Comparison of ENCODE assay signal across 29 cellular contexts in the genomic region with DNA sequence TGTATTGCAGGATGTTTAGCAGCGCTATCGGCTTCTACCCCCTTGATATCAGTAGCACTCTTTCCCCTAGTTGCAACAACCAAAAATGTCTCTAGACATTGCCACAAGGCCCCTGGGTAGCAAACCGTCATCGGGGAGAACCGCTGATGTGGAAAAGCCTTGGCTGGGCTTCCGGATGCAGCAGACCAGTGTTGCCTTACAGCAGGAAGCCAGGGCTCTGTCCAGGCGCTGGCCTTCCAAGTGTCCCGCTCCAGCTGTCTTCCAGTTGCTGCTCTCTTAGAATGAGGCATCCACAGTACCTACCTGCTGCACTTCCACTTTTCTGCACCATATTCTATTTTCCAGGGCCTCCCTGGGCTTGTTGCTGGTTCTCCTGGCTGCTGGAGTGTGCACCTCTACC. TPM values are rescaled to one million over a fixed set of nuclear protein-coding genes. Genes with fewer than 3 reads are reported as not detected.
A peak's percentile ranks its signal among the peaks of the same experiment; 100 is the strongest.
DNase-seq lines count a peak whose midpoint lies in the region; ATAC-seq and TF ChIP-seq lines count a peak whose summit lies in the region.
"Had no signal": no experiment of that assay in that cellular context is flagged by ENCODE, and none has a peak within 500 bp of the region (broad histone marks: within the 10 kb centered on the region; RNA-seq: fewer than 3 reads in every experiment).

No MANE protein-coding gene starts in this region.

- peaks cover 15% of the 10 kb centered on the region for H3K4me1 Mint-ChIP-seq in neural progenitor cell

- H3K9me3 ChIP-seq in neural progenitor cell (ENCODE audit: low read depth), result no peaks in the 10 kb centered on the region

- H2AFZ ChIP-seq in neural progenitor cell (replicated peaks), result peak overlapping the region; percentile 48

- no peak overlapping the region for H3K27ac Mint-ChIP-seq in neural progenitor cell
- H3K27ac Mint-ChIP-seq: CD4-positive, alpha-beta T cell had no signal

- H3K4me2 ChIP-seq in neural progenitor cell, result peak overlapping the region; percentile 41

- no peaks in the 10 kb centered on the region for H4K20me1 ChIP-seq in neural progenitor cell (ENCODE audit: low read depth)

- no peak for TF ChIP-seq CTCF in neural progenitor cell (IDR thresholded peaks at IDR 0.05)

- H3K27me3 ChIP-seq in neural progenitor cell, result no peaks in the 10 kb centered on the region

- no peak overlapping the region for H3K9ac ChIP-seq in neural progenitor cell

- no peak overlapping the region for H3K4me3 ChIP-seq in neural progenitor cell
- H3K4me3 ChIP-seq: K562, SK-N-MC had no signal

- no peaks in the 10 kb centered on the region for H3K36me3 Mint-ChIP-seq in neural progenitor cell

- peaks cover 19% of the 10 kb centered on the region for H3K4me1 ChIP-seq in neural progenitor cell

- no peaks in the 10 kb centered on the region for H3K79me2 ChIP-seq in neural progenitor cell (ENCODE audit: low read depth)

- DNase-seq in SHP77 (lab: John Stamatoyannopoulos, UW) (peak; percentile 8 to 24), SHP77 treated with DMSO at 0.1 percent for 48 hours (lab: John Stamatoyannopoulos, UW) (no peak), kidney tubule cell (ENCODE audit: low spot score) (peak; percentile 28), neural progenitor cell (ENCODE audit: low spot score) (peak; percentile 46), SW480 (ENCODE audit: low spot score) (no peak), LoVo (ENCODE audit: low spot score) (no peak)
- DNase-seq: 8988T; CD4-positive, alpha-beta T cell; GOT3; HCEC 1CT; Kasumi-1; MV-4-11; NCI-H1105; NCI-H1436 treated with DMSO at 0.1 percent for 48 hours; NCI-H187 treated with DMSO at 0.1 percent for 48 hours; NCI-H2171 treated with DMSO at 0.1 percent for 48 hours; NCI-H345; NCI-H524; NCI-H748 treated with DMSO at 0.1 percent for 48 hours; NK-92 treated with Interleukin-12 subunit alpha and Interleukin-12 subunit beta, amount 100 ng/mL, for 24 hours; PC-3; Right ventricle myocardium superior; RPMI8226 had no signal

- no peak for ATAC-seq in GM18519 (IDR thresholded peaks at IDR 0.05; ENCODE audit: low FRiP score, unreplicated experiment)
- no peak for ATAC-seq in HG03571 (IDR thresholded peaks at IDR 0.05; ENCODE audit: unreplicated experiment)

- H3F3A ChIP-seq in neural progenitor cell (ENCODE audit: low read depth), result peaks cover 9% of the 10 kb centered on the region

- no peaks in the 10 kb centered on the region for H3K36me3 ChIP-seq in neural progenitor cell

- no peaks in the 10 kb centered on the region for H3K9me3 Mint-ChIP-seq in neural progenitor cell
- H3K9me3 Mint-ChIP-seq: CD4-positive, alpha-beta T cell had no signal

- H3K27ac ChIP-seq in neural progenitor cell, result no peak overlapping the region
- H3K27ac ChIP-seq: SK-N-MC had no signal

- H3K27me3 Mint-ChIP-seq in neural progenitor cell (ENCODE audit: insufficient read depth, low read depth), result peaks cover 4% of the 10 kb centered on the region

- no peak overlapping the region for H3K4me3 Mint-ChIP-seq in neural progenitor cell
- H3K4me3 Mint-ChIP-seq: CD4-positive, alpha-beta T cell had no signal

RNA-seq across cellular contexts. Expression of a gene that starts 22.6 kb away (rescaled TPM):
- total RNA-seq in neural progenitor cell (ENCODE audit: low replicate concordance), result not detected in 2 replicates
- total RNA-seq: CD4-positive, alpha-beta T cell; HT-29; K562; MCF 10A; PC-3; Right ventricle myocardium superior had no signal

RNA-seq across cellular contexts. Expression of a gene that starts 52.7 kb away (rescaled TPM):
- 486 and 664 TPM in 2 replicates for total RNA-seq in neural progenitor cell (ENCODE audit: low replicate concordance)

RNA-seq across cellular contexts. Expression of a gene that starts 59.6 kb away (rescaled TPM):
- 89.3 and 158 TPM in 2 replicates for total RNA-seq in neural progenitor cell (ENCODE audit: low replicate concordance)
- total RNA-seq: CD4-positive, alpha-beta T cell; HT-29; PC-3 had no signal

Comparison
In these comparisons a context has a peak if more than half of its experiments do, and no peak if none do; other contexts are left out.
1. DNase-seq: peak in SHP77 (2 of 2), kidney tubule cell (single experiment) and neural progenitor cell (single experiment); none in SHP77 treated with DMSO at 0.1 percent for 48 hours (single experiment), SW480 (single experiment) and LoVo (single experiment).